Comparison of ENCODE assay signal across 1 cellular context in the genomic region with DNA sequence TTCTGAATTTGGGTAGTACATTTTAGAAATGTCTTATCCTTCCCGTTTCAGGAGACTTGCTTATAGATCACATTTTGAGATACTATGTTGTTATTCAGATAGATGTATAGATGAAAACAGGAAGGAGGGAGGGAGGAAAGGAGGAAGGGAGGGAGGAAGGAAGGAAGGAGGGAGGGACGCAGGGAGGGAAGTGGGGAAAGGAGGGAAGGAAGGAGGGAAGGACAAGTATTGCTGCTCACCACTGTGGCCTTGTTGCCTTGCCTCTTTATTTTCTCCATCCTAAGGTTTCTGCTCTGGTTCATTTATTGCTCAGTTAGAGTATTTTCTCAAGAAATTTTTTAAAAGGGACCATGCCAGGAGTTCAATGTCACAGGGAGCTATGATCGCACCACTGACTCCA.
TF ChIP-seq lines count a peak whose summit lies in the region.

No MANE protein-coding gene starts in this region.

TF ChIP-seq in HEK293, 187 proteins besides CTCF, POLR2A, EP300 and RAD21:
- TF ChIP-seq, protein P1, sequence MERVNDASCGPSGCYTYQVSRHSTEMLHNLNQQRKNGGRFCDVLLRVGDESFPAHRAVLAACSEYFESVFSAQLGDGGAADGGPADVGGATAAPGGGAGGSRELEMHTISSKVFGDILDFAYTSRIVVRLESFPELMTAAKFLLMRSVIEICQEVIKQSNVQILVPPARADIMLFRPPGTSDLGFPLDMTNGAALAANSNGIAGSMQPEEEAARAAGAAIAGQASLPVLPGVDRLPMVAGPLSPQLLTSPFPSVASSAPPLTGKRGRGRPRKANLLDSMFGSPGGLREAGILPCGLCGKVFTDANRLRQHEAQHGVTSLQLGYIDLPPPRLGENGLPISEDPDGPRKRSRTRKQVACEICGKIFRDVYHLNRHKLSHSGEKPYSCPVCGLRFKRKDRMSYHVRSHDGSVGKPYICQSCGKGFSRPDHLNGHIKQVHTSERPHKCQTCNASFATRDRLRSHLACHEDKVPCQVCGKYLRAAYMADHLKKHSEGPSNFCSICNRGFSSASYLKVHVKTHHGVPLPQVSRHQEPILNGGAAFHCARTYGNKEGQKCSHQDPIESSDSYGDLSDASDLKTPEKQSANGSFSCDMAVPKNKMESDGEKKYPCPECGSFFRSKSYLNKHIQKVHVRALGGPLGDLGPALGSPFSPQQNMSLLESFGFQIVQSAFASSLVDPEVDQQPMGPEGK (tag by site-specific recombination; IDR thresholded peaks at IDR 0.05) = no peak
- TF ChIP-seq OSR2 (tag by site-specific recombination; IDR thresholded peaks at IDR 0.05) = no peak
- TF ChIP-seq ZNF366 (tag by site-specific recombination; conservative IDR thresholded peaks at IDR 0.05) = peak; percentile 66
- TF ChIP-seq ZBTB1 (tag by site-specific recombination; IDR thresholded peaks at IDR 0.05) = no peak
- no peak for TF ChIP-seq HOXA7 (CRISPR knock-in tag; IDR thresholded peaks at IDR 0.05; ENCODE audit: borderline replicate concordance)
- TF ChIP-seq, protein P2, sequence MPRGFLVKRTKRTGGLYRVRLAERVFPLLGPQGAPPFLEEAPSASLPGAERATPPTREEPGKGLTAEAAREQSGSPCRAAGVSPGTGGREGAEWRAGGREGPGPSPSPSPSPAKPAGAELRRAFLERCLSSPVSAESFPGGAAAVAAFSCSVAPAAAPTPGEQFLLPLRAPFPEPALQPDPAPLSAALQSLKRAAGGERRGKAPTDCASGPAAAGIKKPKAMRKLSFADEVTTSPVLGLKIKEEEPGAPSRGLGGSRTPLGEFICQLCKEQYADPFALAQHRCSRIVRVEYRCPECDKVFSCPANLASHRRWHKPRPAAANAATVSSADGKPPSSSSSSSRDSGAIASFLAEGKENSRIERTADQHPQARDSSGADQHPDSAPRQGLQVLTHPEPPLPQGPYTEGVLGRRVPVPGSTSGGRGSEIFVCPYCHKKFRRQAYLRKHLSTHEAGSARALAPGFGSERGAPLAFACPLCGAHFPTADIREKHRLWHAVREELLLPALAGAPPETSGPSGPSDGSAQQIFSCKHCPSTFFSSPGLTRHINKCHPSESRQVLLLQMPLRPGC (tag by site-specific recombination; IDR thresholded peaks at IDR 0.05) = no peak
